Comparison of ENCODE assay signal across 14 cellular contexts in the genomic region with DNA sequence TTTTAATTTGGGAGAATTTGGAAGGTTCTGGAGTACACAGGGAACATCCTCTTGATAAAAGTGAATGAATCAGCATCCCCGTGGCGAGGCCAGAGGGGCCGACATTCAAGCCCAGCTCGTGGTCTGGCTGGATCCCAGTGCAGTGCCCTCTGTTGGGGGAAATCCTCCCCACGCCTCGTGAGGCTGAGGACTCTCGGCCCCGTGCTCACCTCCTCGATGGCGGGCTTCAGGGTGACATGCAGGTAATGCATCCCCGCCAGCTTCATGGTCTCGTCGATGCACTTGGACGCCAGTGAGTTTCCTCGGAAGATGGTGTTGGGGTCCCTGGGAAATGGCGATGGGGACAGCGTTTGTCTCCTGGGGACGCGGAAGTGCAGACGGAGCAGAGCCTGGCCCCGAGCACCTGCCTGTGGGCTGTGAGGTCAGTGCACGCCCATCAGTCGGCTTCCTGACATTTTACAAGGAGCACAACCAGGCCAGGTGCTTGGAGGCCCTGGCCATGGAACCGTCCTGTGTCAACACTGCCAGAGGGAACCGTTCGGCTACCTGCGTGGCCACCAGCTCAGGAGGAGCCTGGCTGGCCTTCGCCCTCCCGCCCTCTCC. TPM values are rescaled to one million over a fixed set of nuclear protein-coding genes. Genes with fewer than 3 reads are reported as not detected.
A peak's percentile ranks its signal among the peaks of the same experiment; 100 is the strongest.
DNase-seq lines count a peak whose midpoint lies in the region; ATAC-seq and TF ChIP-seq lines count a peak whose summit lies in the region.
"Had no signal": no experiment of that assay in that cellular context is flagged by ENCODE, and none has a peak within 500 bp of the region (broad histone marks: within the 10 kb centered on the region; RNA-seq: fewer than 3 reads in every experiment).

No MANE protein-coding gene starts in this region.

- DNase-seq in 8988T (peak; percentile 76), DND-41 (no peak), SK-N-SH (peak; percentile 59), fibroblast of the aortic adventitia (ENCODE audit: low read depth) (peak; percentile 50), NCI-H1930 (lab: John Stamatoyannopoulos, UW) (no peak), COR-L47 (lab: John Stamatoyannopoulos, UW) (no peak), NCI-H2196 treated with DMSO at 0.1 percent for 48 hours (lab: John Stamatoyannopoulos, UW; ENCODE audit: unreplicated experiment) (no peak)
- DNase-seq: NCI-H2081; stimulated activated CD4-positive, alpha-beta T cell treated with anti-CD3 and anti-CD28 coated beads, Interleukin-4, amount 100 ng/mL, for 24 hours had no signal

- H4K20me1 ChIP-seq in DND-41 (ENCODE audit: insufficient read depth, low read length) = peaks cover 5% of the 10 kb centered on the region; the same call in 1 of the 2 replicates
- no peaks in the 10 kb centered on the region for H4K20me1 ChIP-seq in SK-N-SH (ENCODE audit: insufficient read depth)

- H2AFZ ChIP-seq in DND-41 (ENCODE audit: low read depth, low read length) = no peak overlapping the region
- H2AFZ ChIP-seq in SK-N-SH (ENCODE audit: low read depth) = no peak overlapping the region

- H3K27me3 ChIP-seq in DND-41 (ENCODE audit: insufficient read depth, low read length, poor library complexity) = no peaks in the 10 kb centered on the region
- no peaks in the 10 kb centered on the region for H3K27me3 ChIP-seq in SK-N-SH (ENCODE audit: insufficient read depth)
- H3K27me3 ChIP-seq: neutrophil, tibial nerve had no signal

- TF ChIP-seq EP300 in SK-N-SH (IDR thresholded peaks at IDR 0.05; ENCODE audit: borderline replicate concordance in 1 of 2, low read depth in 1 of 2, low read length in 1 of 2) = no peak

- no peaks in the 10 kb centered on the region for H3F3A ChIP-seq in SK-N-SH (replicated peaks; ENCODE audit: insufficient read depth)

- WGBS in SK-N-SH (ENCODE audit: low lambda C conversion rate) = 88% methylated on average over 22 of the region's 29 CpGs

- no peak for ATAC-seq in DND-41 (ENCODE audit: insufficient read depth, low read depth)
- ATAC-seq in HG03432 (IDR thresholded peaks at IDR 0.05; ENCODE audit: unreplicated experiment) = no peak

- H3K9ac ChIP-seq in DND-41 (ENCODE audit: low read depth, low read length) = no peak overlapping the region
- no peak overlapping the region for H3K9ac ChIP-seq in SK-N-SH

- no peaks in the 10 kb centered on the region for H3K9me2 ChIP-seq in SK-N-SH

- H3K36me3 ChIP-seq in DND-41 (ENCODE audit: insufficient read depth, low read length) = peaks cover 91% of the 10 kb centered on the region
- peaks cover 19 to 57% of the 10 kb centered on the region in 2 experiments for H3K36me3 ChIP-seq in SK-N-SH (replicated peaks in 1 of 2; ENCODE audit: control insufficient read depth in 1 of 2, insufficient read depth in 2 of 2, low read length in 1 of 2)

- TF ChIP-seq CTCF in DND-41 (IDR thresholded peaks at IDR 0.05; ENCODE audit: borderline replicate concordance, extremely low read depth, low read length, poor library complexity, severe bottlenecking) (peak; percentile 31), SK-N-SH (IDR thresholded peaks at IDR 0.05) (peak; percentile 52), fibroblast of the aortic adventitia (IDR thresholded peaks at IDR 0.05; ENCODE audit: insufficient read depth, low read length) (peak; percentile 40)

- TF ChIP-seq RAD21 in SK-N-SH (IDR thresholded peaks at IDR 0.05; ENCODE audit: low read length) = no peak; the same call in 1 of the 2 replicates

- H3K4me2 ChIP-seq in DND-41 (ENCODE audit: insufficient read depth, low read length) (no peak overlapping the region), SK-N-SH (no peak overlapping the region)

- H3K79me2 ChIP-seq in DND-41 (ENCODE audit: insufficient read depth, low read length) (no peaks in the 10 kb centered on the region), SK-N-SH (ENCODE audit: insufficient read depth) (0 out of 2 replicates have a peak, but pooled peaks cover 2% of the 10 kb centered on the region)

- H3K27ac ChIP-seq in DND-41 (ENCODE audit: low read length) (no peak overlapping the region), SK-N-SH (ENCODE audit: low read depth in 2 of 2, low read length in 1 of 2) (no peak overlapping the region)
- H3K27ac ChIP-seq: neutrophil, SK-N-MC had no signal

- H3K4me3 ChIP-seq in DND-41 (ENCODE audit: low read depth in 1 of 2, low read length in 2 of 2) = no peak overlapping the region
- H3K4me3 ChIP-seq in SK-N-SH (ENCODE audit: low read depth in 2 of 2, low read length in 1 of 2) = no peak overlapping the region
- no peak overlapping the region for H3K4me3 ChIP-seq in fibroblast of the aortic adventitia (ENCODE audit: low read depth, low read length)
- H3K4me3 ChIP-seq: coronary artery, SK-N-MC, tibial nerve had no signal

- H3K9me3 ChIP-seq in DND-41 (ENCODE audit: insufficient read depth, low read length, severe bottlenecking) (no peaks in the 10 kb centered on the region), SK-N-SH (no peaks in the 10 kb centered on the region)
- H3K9me3 ChIP-seq: neutrophil, tibial nerve had no signal

- CTCF ChIA-PET in SK-N-SH (lab: Yijun Ruan, JAX) = interaction anchor here (1.2 to 1.8 kb wide), 2 partner anchors 196 to 197 kb away, joined by 3 to 5 read pairs; no protein-coding TSS in a partner anchor

- POLR2A ChIA-PET in SK-N-SH (lab: Yijun Ruan, JAX) = no interaction called here

- H3K4me1 ChIP-seq in DND-41 (ENCODE audit: insufficient read depth, low read length) (no peaks in the 10 kb centered on the region), SK-N-SH (ENCODE audit: control insufficient read depth in 1 of 2, insufficient read depth in 2 of 2, low read depth in 1 of 2, low read length in 1 of 2) (no peaks in the 10 kb centered on the region; a peak in 1 of 4 replicates)

TF ChIP-seq in SK-N-SH, 30 proteins besides CTCF, POLR2A, EP300 and RAD21:
- TF ChIP-seq SMC3 (IDR thresholded peaks at IDR 0.05; ENCODE audit: low read depth, low read length) = peak; percentile 17; the same call in 1 of the 2 replicates
- no peak for TF ChIP-seq TEAD4 (IDR thresholded peaks at IDR 0.05; ENCODE audit: borderline replicate concordance, insufficient read depth)
- TF ChIP-seq SIN3A (IDR thresholded peaks at IDR 0.05; ENCODE audit: borderline replicate concordance, low read depth, low read length) = no peak

RNA-seq across cellular contexts. Expression of a gene that starts 43.3 kb away (rescaled TPM):
- polyA plus RNA-seq in SK-N-SH (2012; rRNA removed) = 0.96 and 1.7 TPM in 2 replicates
- 0.21 and 0.56 TPM in 2 replicates for polyA plus RNA-seq in SK-N-SH (2012; cell fraction: cytosol; rRNA removed)
- 2.6 and 3.3 TPM in 2 replicates for polyA plus RNA-seq in SK-N-SH (2012; cell fraction: nucleus; rRNA removed)
- 0.16 and 0.27 TPM in 2 replicates for total RNA-seq in fibroblast of the aortic adventitia (ENCODE audit: low replicate concordance)

Comparison
In these comparisons a context has a peak if more than half of its experiments do, and no peak if none do; other contexts are left out.
1. DNase-seq: peak in 8988T (single experiment), SK-N-SH (single experiment) and fibroblast of the aortic adventitia (single experiment); none in DND-41 (single experiment), NCI-H1930 (0 of 2), COR-L47 (single experiment) and NCI-H2196 treated with DMSO at 0.1 percent for 48 hours (single experiment).
2. Peak in every context shown above with its lines, with median percentiles within 50 percentile points of each other: CTCF ChIP-seq.